In the genomic region with DNA sequence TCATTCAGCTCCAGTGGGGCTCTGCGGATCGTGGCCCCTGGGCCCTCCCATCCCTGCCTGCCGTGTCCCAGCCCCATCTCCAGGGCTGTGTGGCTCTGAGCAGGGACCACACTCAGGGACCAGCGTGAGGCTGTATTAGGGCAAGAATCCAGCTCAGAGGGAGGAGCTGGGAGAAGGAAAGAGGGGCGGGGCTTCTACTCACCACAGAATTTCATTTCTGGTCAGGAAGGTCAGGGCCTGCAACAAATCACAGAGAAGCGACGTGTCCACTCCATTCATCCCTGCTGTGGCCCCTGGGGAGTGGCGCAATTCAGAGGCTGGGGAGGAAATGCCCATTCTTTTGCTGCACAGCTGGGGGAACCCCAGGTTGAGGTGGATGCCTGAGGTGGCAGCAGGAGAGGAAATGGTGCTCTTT, we compare ENCODE assay signal across 13 cellular contexts. TPM values are rescaled to one million over a fixed set of nuclear protein-coding genes. Genes with fewer than 3 reads are reported as not detected.
A peak's percentile ranks its signal among the peaks of the same experiment; 100 is the strongest.
DNase-seq lines count a peak whose midpoint lies in the region; FAIRE-seq and TF ChIP-seq lines count a peak whose summit lies in the region.
"Had no signal": no experiment of that assay in that cellular context is flagged by ENCODE, and none has a peak within 500 bp of the region (broad histone marks: within the 10 kb centered on the region; RNA-seq: fewer than 3 reads in every experiment).

No MANE protein-coding gene starts in this region.

- POLR2A ChIA-PET in Caco-2 (lab: Charles Lee): no interaction called here

- BruUV-seq in Caco-2 (replicated peaks; lab: Mats Ljungman, UMichigan): no TSS peak

- no peak for FAIRE-seq in GM12892 (lab: Jason Lieb, UNC)

- H3K4me2 ChIP-seq in mesendoderm (ENCODE audit: low read length): no peak overlapping the region

- intact Hi-C loops in Caco-2 (cut with micrococcal nuclease; ENCODE audit: unreplicated experiment) (loop anchor here (5.0 kb wide), 1 partner anchor 33 kb away; no protein-coding TSS in a partner anchor), testis (cut with DNase I; ENCODE audit: low total_unique reads) (no loop called here)

- no peak overlapping the region for H2BK120ac ChIP-seq in mesendoderm (ENCODE audit: low read depth, low read length)

- H3K27me3 Mint-ChIP-seq in Caco-2 (ENCODE audit: insufficient read depth, unreplicated experiment): peaks cover 7% of the 10 kb centered on the region

- H2BK5ac ChIP-seq in mesendoderm (ENCODE audit: low read length): no peak overlapping the region

- peaks cover 6% of the 10 kb centered on the region for H3K4me1 Mint-ChIP-seq in Caco-2 (ENCODE audit: low read depth, unreplicated experiment)
- H3K4me1 Mint-ChIP-seq: activated naive CD4-positive, alpha-beta T cell treated with anti-CD3 and anti-CD28 coated beads, Interleukin-2, amount 10 ng/mL, durations not matched to agents 7 days and 5 days; T-helper 17 cell had no signal

- no peak overlapping the region for H3K4ac ChIP-seq in mesendoderm (ENCODE audit: low read depth, low read length)

- H3K79me2 ChIP-seq in mesendoderm (ENCODE audit: control insufficient read depth, insufficient read depth, low read length): no peaks in the 10 kb centered on the region

- no peak overlapping the region for H3K4me3 ChIP-seq in Caco-2 (ENCODE audit: low read depth, low read length)
- H3K4me3 ChIP-seq in choroid plexus epithelial cell (ENCODE audit: low read depth, low read length): no peak overlapping the region
- H3K4me3 ChIP-seq in mesendoderm (ENCODE audit: low read length): no peak overlapping the region
- no peak overlapping the region for H3K4me3 ChIP-seq in testis
- H3K4me3 ChIP-seq: HAP-1, skin epidermis had no signal

- no peak overlapping the region for H2BK15ac ChIP-seq in mesendoderm (replicated peaks; ENCODE audit: low read depth)

- no peaks in the 10 kb centered on the region for H3K9me3 Mint-ChIP-seq in Caco-2 (ENCODE audit: unreplicated experiment)
- H3K9me3 Mint-ChIP-seq: activated naive CD4-positive, alpha-beta T cell treated with anti-CD3 and anti-CD28 coated beads, Interleukin-2, amount 10 ng/mL, durations not matched to agents 7 days and 5 days had no signal

- WGBS in mesendoderm (ENCODE audit: extremely low coverage, insufficient coverage, low lambda C conversion rate): no CpG with 5 or more reads among the region's 8 CpGs
- 49 to 69% methylated on average over 8 of the region's 8 CpGs for WGBS in testis, 2 donors

- no peak overlapping the region for H3K9ac ChIP-seq in mesendoderm (ENCODE audit: low read length)

- H3K36me3 ChIP-seq in Caco-2 (ENCODE audit: control insufficient read depth, insufficient read depth, low read length) (no peaks in the 10 kb centered on the region), mesendoderm (ENCODE audit: control insufficient read depth, insufficient read depth, low read length) (no peaks in the 10 kb centered on the region), testis (ENCODE audit: low read depth, missing control alignments) (no peaks in the 10 kb centered on the region)
- H3K36me3 ChIP-seq: HAP-1 had no signal

- CTCF ChIA-PET in Caco-2 (lab: Charles Lee): interaction anchor here (0.6 kb wide), 1 partner anchor 39 kb away, joined by 4 read pairs; no protein-coding TSS in a partner anchor

- H3K4me3 Mint-ChIP-seq in Caco-2 (ENCODE audit: unreplicated experiment): no peak overlapping the region
- H3K4me3 Mint-ChIP-seq: activated naive CD4-positive, alpha-beta T cell treated with anti-CD3 and anti-CD28 coated beads, Interleukin-2, amount 10 ng/mL, durations not matched to agents 7 days and 5 days; T-helper 17 cell had no signal

- H3K4me1 ChIP-seq in Caco-2 (no peaks in the 10 kb centered on the region), mesendoderm (ENCODE audit: control insufficient read depth, low read depth, low read length) (peaks cover 3% of the 10 kb centered on the region), testis (no peaks in the 10 kb centered on the region)
- H3K4me1 ChIP-seq: HAP-1 had no signal

- no peaks in the 10 kb centered on the region for H3K36me3 Mint-ChIP-seq in Caco-2 (ENCODE audit: insufficient read depth, unreplicated experiment)
- H3K36me3 Mint-ChIP-seq: activated naive CD4-positive, alpha-beta T cell treated with anti-CD3 and anti-CD28 coated beads, Interleukin-2, amount 10 ng/mL, durations not matched to agents 7 days and 5 days had no signal

- H3K27me3 ChIP-seq in Caco-2 (replicated peaks; ENCODE audit: control insufficient read depth, insufficient read depth, low read length) (no peaks in the 10 kb centered on the region), mesendoderm (ENCODE audit: insufficient read depth, low read length, poor library complexity) (no peaks in the 10 kb centered on the region), testis (no peaks in the 10 kb centered on the region)

- peak overlapping the region; percentile 49 for H3K56ac ChIP-seq in mesendoderm (ENCODE audit: low read length)

- H3K23ac ChIP-seq in mesendoderm (ENCODE audit: low read length): no peak overlapping the region

- H3K79me1 ChIP-seq in mesendoderm (ENCODE audit: low read length): no peaks in the 10 kb centered on the region

- H3K27ac ChIP-seq in mesendoderm (ENCODE audit: low read depth, low read length) (no peak overlapping the region), testis (no peak overlapping the region)
- H3K27ac ChIP-seq: skin epidermis had no signal

- H2AK5ac ChIP-seq in mesendoderm (ENCODE audit: low read length): no peak overlapping the region

- H4K5ac ChIP-seq in mesendoderm (ENCODE audit: low read length): no peak overlapping the region

- TF ChIP-seq POLR2A in GM12892 (IDR thresholded peaks at IDR 0.05; ENCODE audit: low read depth, low read length) (no peak), testis (IDR thresholded peaks at IDR 0.05) (no peak)

- peak; percentile 50 to 68 for DNase-seq in Caco-2
- DNase-seq in HuH-7.5 (ENCODE audit: low spot score): peak; percentile 23
- peak; percentile 80 for DNase-seq in choroid plexus epithelial cell (ENCODE audit: low read depth)
- no peak for DNase-seq in mesendoderm
- no peak for DNase-seq in GM12892 (ENCODE audit: insufficient read length)
- DNase-seq in NCI-H524 treated with DMSO at 0.1 percent for 48 hours (lab: John Stamatoyannopoulos, UW): no peak
- no peak for DNase-seq in NK-92 treated with Interleukin-12 subunit alpha and Interleukin-12 subunit beta, amount 100 ng/mL, for 24 hours (lab: John Stamatoyannopoulos, UW)
- DNase-seq in testis: no peak
- DNase-seq: activated naive CD4-positive, alpha-beta T cell treated with anti-CD3 and anti-CD28 coated beads, Interleukin-2, amount 10 ng/mL, durations not matched to agents 7 days and 5 days; T-helper 17 cell had no signal

- no peak overlapping the region for H3K18ac ChIP-seq in mesendoderm (ENCODE audit: low read length)

- no peaks in the 10 kb centered on the region for H3K9me3 ChIP-seq in Caco-2
- no peaks in the 10 kb centered on the region for H3K9me3 ChIP-seq in testis
- H3K9me3 ChIP-seq: HAP-1 had no signal

- no peak for TF ChIP-seq CTCF in Caco-2 (IDR thresholded peaks at IDR 0.05; ENCODE audit: insufficient read depth in 1 of 2, low read depth in 1 of 2, low read length in 1 of 2, severe bottlenecking in 1 of 2, unreplicated experiment in 1 of 2)
- no peak for TF ChIP-seq CTCF in choroid plexus epithelial cell (conservative IDR thresholded peaks at IDR 0.05; ENCODE audit: low read depth, low read length)
- no peak for TF ChIP-seq CTCF in testis (IDR thresholded peaks at IDR 0.05)

- no peak overlapping the region for H4K8ac ChIP-seq in mesendoderm (ENCODE audit: low read depth, low read length)

- H3K27ac Mint-ChIP-seq in Caco-2 (ENCODE audit: unreplicated experiment): no peak overlapping the region
- H3K27ac Mint-ChIP-seq: activated naive CD4-positive, alpha-beta T cell treated with anti-CD3 and anti-CD28 coated beads, Interleukin-2, amount 10 ng/mL, durations not matched to agents 7 days and 5 days; T-helper 17 cell had no signal

RNA-seq across cellular contexts. Expression of a gene that starts 0.8 kb away (rescaled TPM):
- not detected in 2 replicates for total RNA-seq in Caco-2 (2022)
- 0.11 TPM for polyA plus RNA-seq in mesendoderm (2013, experiment 1 of 2)
- 0.11 TPM for polyA plus RNA-seq in mesendoderm (2013, experiment 2 of 2)
- not detected for polyA plus RNA-seq in GM12892 (2012; ENCODE audit: missing spikeins)
- 1 to 10 TPM; 7.5 to 8.7 TPM for total RNA-seq in testis
- 30.6 TPM for polyA plus RNA-seq in testis (ENCODE audit: insufficient read depth, low read depth, low replicate concordance)
- total RNA-seq: T-helper 17 cell, urinary bladder had no signal
- polyA plus RNA-seq: urinary bladder had no signal

RNA-seq across cellular contexts. Expression of a gene that starts 52.2 kb away (rescaled TPM):
- total RNA-seq in Caco-2 (2022) (0.09 and 0.36 TPM in 2 replicates), testis (1 to 10 TPM; 1.0 to 2.5 TPM)
- polyA plus RNA-seq in mesendoderm (2013, experiment 1 of 2): 0.51 TPM
- polyA plus RNA-seq in mesendoderm (2013, experiment 2 of 2): 0.38 TPM
- polyA plus RNA-seq in GM12892 (2012; ENCODE audit: missing spikeins): not detected
- polyA plus RNA-seq in testis (ENCODE audit: insufficient read depth, low read depth, low replicate concordance): 1.5 TPM
- total RNA-seq: T-helper 17 cell had no signal

Comparison
In these comparisons a context has a peak if more than half of its experiments do, and no peak if none do; other contexts are left out.
1. DNase-seq: peak in Caco-2 (2 of 2), HuH-7.5 (single experiment) and choroid plexus epithelial cell (single experiment); none in mesendoderm (single experiment), GM12892 (single experiment), NCI-H524 treated with DMSO at 0.1 percent for 48 hours (single experiment), NK-92 treated with Interleukin-12 subunit alpha and Interleukin-12 subunit beta, amount 100 ng/mL, for 24 hours (single experiment) and testis (single experiment).